ENCODE assay signal across 41 cellular contexts in genomic region chr11:64628596-64628995, GRCh38. TPM values are rescaled to one million over a fixed set of nuclear protein-coding genes. Genes with fewer than 3 reads are reported as not detected.
"Had no signal": no experiment of that assay in that cellular context is flagged by ENCODE, and none has a peak within 500 bp of the region (broad histone marks: within the 10 kb centered on the region; RNA-seq: fewer than 3 reads in every experiment).

No MANE protein-coding gene starts in this region.

- H3K4me1 ChIP-seq: adrenal gland, body of pancreas, breast epithelium had no signal

- H3K9me3 Mint-ChIP-seq: activated CD4-positive, alpha-beta memory T cell treated with anti-CD3 and anti-CD28 coated beads, Interleukin-2, amount 10 ng/mL, durations not matched to agents 7 days and 5 days; activated CD4-positive, alpha-beta T cell treated with anti-CD3 and anti-CD28 coated beads, Interleukin-2, amount 10 ng/mL, durations not matched to agents 7 days and 5 days; activated naive CD4-positive, alpha-beta T cell treated with anti-CD3 and anti-CD28 coated beads for 36 hours; activated naive CD4-positive, alpha-beta T cell treated with anti-CD3 and anti-CD28 coated beads, Interleukin-2, amount 50 U/mL, for 72 hours; activated naive CD8-positive, alpha-beta T cell treated with anti-CD3 and anti-CD28 coated beads for 36 hours; activated T-cell treated with anti-CD3 and anti-CD28 coated beads, Interleukin-2, amount 50 U/mL, for 4 hours; activated T-cell treated with anti-CD3 and anti-CD28 coated beads, Interleukin-2, amount 50 U/mL, for 72 hours; activated T-helper 1 cell treated with anti-CD3 and anti-CD28 coated beads, Interleukin-12 subunit alpha, Interleukin-12 subunit beta, Interleukin-2, Interleukin-4 antibody, amounts not matched to agents 30 ng/mL and 10 ng/mL and 1 ng/mL, durations not matched to agents 14 hours and 24 hours and 36 hours; activated T-helper 17 cell treated with anti-CD3 and anti-CD28 coated beads, Interleukin-2, amount 50 U/mL, for 72 hours; T-helper 1 cell treated with Interleukin-12 subunit alpha and Interleukin-12 subunit beta and Interleukin-4 antibody, amounts not matched to agents 30 μg/mL and 1 μg/mL, for 36 hours; T-helper 2 cell treated with Interferon-gamma antibody and Interleukin-4, amounts not matched to agents 5 μg/mL and 100 μg/mL, for 36 hours; WTC11 had no signal

- H3K36me3 ChIP-seq: adrenal gland, brain microvascular endothelial cell, breast epithelium had no signal

- H3K27me3 ChIP-seq: adrenal gland, body of pancreas, breast epithelium had no signal

- H3K4me3 ChIP-seq: adrenal gland, body of pancreas, breast epithelium had no signal

- H3K4me1 Mint-ChIP-seq: activated T-helper 17 cell treated with anti-CD3 and anti-CD28 coated beads, Interleukin-2, amount 50 U/mL, for 72 hours had no signal

- ATAC-seq: activated CD4-positive, alpha-beta T cell treated with anti-CD3 and anti-CD28 coated beads for 36 hours; activated CD4-positive, CD25-positive, alpha-beta regulatory T cell treated with anti-CD3 and anti-CD28 coated beads, Interleukin-2, amount 50 U/mL, for 24 hours; activated CD8-positive, alpha-beta memory T cell treated with anti-CD3 and anti-CD28 coated beads, Interleukin-2, amount 10 ng/mL, durations not matched to agents 7 days and 5 days; activated CD8-positive, alpha-beta T cell treated with anti-CD3 and anti-CD28 coated beads, Interleukin-2, amount 10 ng/mL, durations not matched to agents 7 days and 5 days; activated naive CD4-positive, alpha-beta T cell treated with anti-CD3 and anti-CD28 coated beads, Interleukin-2, amount 50 U/mL, for 72 hours; activated T-cell treated with anti-CD3 and anti-CD28 coated beads, Interleukin-2, amount 50 U/mL, for 4 hours; activated T-cell treated with anti-CD3 and anti-CD28 coated beads, Interleukin-2, amount 50 U/mL, for 72 hours; activated T-helper 17 cell treated with anti-CD3 and anti-CD28 coated beads, Interleukin-2, amount 50 U/mL, for 72 hours; body of pancreas; WTC11 had no signal

- H3K27me3 Mint-ChIP-seq: activated CD4-positive, alpha-beta memory T cell treated with anti-CD3 and anti-CD28 coated beads, Interleukin-2, amount 10 ng/mL, durations not matched to agents 7 days and 5 days; activated CD4-positive, alpha-beta T cell treated with anti-CD3 and anti-CD28 coated beads, Interleukin-2, amount 10 ng/mL, durations not matched to agents 7 days and 5 days; activated CD8-positive, alpha-beta memory T cell treated with anti-CD3 and anti-CD28 coated beads, Interleukin-2, amount 10 ng/mL, durations not matched to agents 7 days and 5 days; activated naive CD8-positive, alpha-beta T cell treated with anti-CD3 and anti-CD28 coated beads for 36 hours had no signal

- H3K27ac ChIP-seq: adrenal gland, body of pancreas, brain microvascular endothelial cell, breast epithelium, VCaP had no signal

- DNase-seq: activated CD4-positive, alpha-beta memory T cell treated with anti-CD3 and anti-CD28 coated beads, Interleukin-2, amount 10 ng/mL, durations not matched to agents 7 days and 5 days; activated CD4-positive, alpha-beta T cell treated with anti-CD3 and anti-CD28 coated beads for 1 hour; activated CD4-positive, alpha-beta T cell treated with anti-CD3 and anti-CD28 coated beads for 36 hours; activated CD4-positive, alpha-beta T cell treated with anti-CD3 and anti-CD28 coated beads for 48 hours; activated CD4-positive, alpha-beta T cell treated with anti-CD3 and anti-CD28 coated beads, Interleukin-2, amount 10 ng/mL, durations not matched to agents 7 days and 5 days; activated CD4-positive, alpha-beta T cell treated with anti-CD3 and anti-CD28 coated beads, Interleukin-2, amount 50 U/mL, for 48 hours; activated CD4-positive, CD25-positive, alpha-beta regulatory T cell; activated CD8-positive, alpha-beta memory T cell treated with anti-CD3 and anti-CD28 coated beads for 24 hours; activated CD8-positive, alpha-beta memory T cell treated with anti-CD3 and anti-CD28 coated beads, Interleukin-2, amount 10 ng/mL, durations not matched to agents 7 days and 5 days; activated CD8-positive, alpha-beta memory T cell treated with anti-CD3 and anti-CD28 coated beads, Interleukin-2, amount 50 U/mL, for 48 hours; activated CD8-positive, alpha-beta T cell treated with anti-CD3 and anti-CD28 coated beads, Interleukin-2, amount 10 ng/mL, durations not matched to agents 7 days and 5 days; activated effector memory CD4-positive, alpha-beta T cell treated with anti-CD3 and anti-CD28 coated beads, Interleukin-2, amount 50 U/mL, for 16 hours; activated gamma-delta T cell treated with Interleukin-2 at 50 U/mL for 16 hours; activated naive CD4-positive, alpha-beta T cell; activated naive CD4-positive, alpha-beta T cell treated with anti-CD3 and anti-CD28 coated beads for 36 hours; activated naive CD4-positive, alpha-beta T cell treated with anti-CD3 and anti-CD28 coated beads, Interleukin-2, amount 50 U/mL, for 16 hours; activated naive CD8-positive, alpha-beta T cell treated with anti-CD3 and anti-CD28 coated beads for 36 hours; activated T-cell treated with anti-CD3 and anti-CD28 coated beads, Interleukin-2, amount 50 U/mL, for 1 hour; activated T-cell treated with anti-CD3 and anti-CD28 coated beads, Interleukin-2, amount 50 U/mL, for 4 hours; activated T-cell treated with anti-CD3 and anti-CD28 coated beads, Interleukin-2, amount 50 U/mL, for 72 hours; adrenal gland; amniotic stem cell; aorta; body of pancreas; brain microvascular endothelial cell; central memory CD4-positive, alpha-beta T cell; T-helper 1 cell; T-helper 2 cell; T-helper 9 cell had no signal

- H3K27ac Mint-ChIP-seq: activated CD4-positive, alpha-beta memory T cell treated with anti-CD3 and anti-CD28 coated beads, Interleukin-2, amount 10 ng/mL, durations not matched to agents 7 days and 5 days; activated CD4-positive, alpha-beta T cell treated with anti-CD3 and anti-CD28 coated beads for 36 hours; activated CD4-positive, alpha-beta T cell treated with anti-CD3 and anti-CD28 coated beads, Interleukin-2, amount 10 ng/mL, durations not matched to agents 7 days and 5 days; activated CD8-positive, alpha-beta memory T cell treated with anti-CD3 and anti-CD28 coated beads, Interleukin-2, amount 10 ng/mL, durations not matched to agents 7 days and 5 days; activated CD8-positive, alpha-beta T cell treated with anti-CD3 and anti-CD28 coated beads, Interleukin-2, amount 10 ng/mL, durations not matched to agents 7 days and 5 days; activated naive CD4-positive, alpha-beta T cell treated with anti-CD3 and anti-CD28 coated beads for 36 hours; activated naive CD4-positive, alpha-beta T cell treated with anti-CD3 and anti-CD28 coated beads, Interleukin-2, amount 50 U/mL, for 72 hours; activated naive CD8-positive, alpha-beta T cell treated with anti-CD3 and anti-CD28 coated beads for 36 hours; activated T-cell treated with anti-CD3 and anti-CD28 coated beads, Interleukin-2, amount 50 U/mL, for 72 hours; activated T-helper 1 cell treated with anti-CD3 and anti-CD28 coated beads, Interleukin-12 subunit alpha, Interleukin-12 subunit beta, Interleukin-2, Interleukin-4 antibody, amounts not matched to agents 30 ng/mL and 10 ng/mL and 1 ng/mL, durations not matched to agents 14 hours and 24 hours and 36 hours; activated T-helper 17 cell treated with anti-CD3 and anti-CD28 coated beads, Interleukin-2, amount 50 U/mL, for 72 hours; T-helper 1 cell treated with Interleukin-12 subunit alpha and Interleukin-12 subunit beta and Interleukin-4 antibody, amounts not matched to agents 30 μg/mL and 1 μg/mL, for 36 hours; T-helper 2 cell treated with Interferon-gamma antibody and Interleukin-4, amounts not matched to agents 5 μg/mL and 100 μg/mL, for 36 hours; WTC11 had no signal

- H3K9me3 ChIP-seq: adrenal gland, body of pancreas, breast epithelium had no signal

- H3K36me3 Mint-ChIP-seq: activated CD8-positive, alpha-beta memory T cell treated with anti-CD3 and anti-CD28 coated beads, Interleukin-2, amount 10 ng/mL, durations not matched to agents 7 days and 5 days; activated naive CD4-positive, alpha-beta T cell treated with anti-CD3 and anti-CD28 coated beads, Interleukin-2, amount 50 U/mL, for 72 hours; activated naive CD8-positive, alpha-beta T cell treated with anti-CD3 and anti-CD28 coated beads for 36 hours; WTC11 had no signal

- H3K4me3 Mint-ChIP-seq: activated CD4-positive, alpha-beta memory T cell treated with anti-CD3 and anti-CD28 coated beads, Interleukin-2, amount 10 ng/mL, durations not matched to agents 7 days and 5 days; activated CD4-positive, alpha-beta T cell treated with anti-CD3 and anti-CD28 coated beads for 36 hours; activated CD4-positive, alpha-beta T cell treated with anti-CD3 and anti-CD28 coated beads, Interleukin-2, amount 10 ng/mL, durations not matched to agents 7 days and 5 days; activated CD8-positive, alpha-beta memory T cell treated with anti-CD3 and anti-CD28 coated beads, Interleukin-2, amount 10 ng/mL, durations not matched to agents 7 days and 5 days; activated CD8-positive, alpha-beta T cell treated with anti-CD3 and anti-CD28 coated beads, Interleukin-2, amount 10 ng/mL, durations not matched to agents 7 days and 5 days; activated naive CD4-positive, alpha-beta T cell treated with anti-CD3 and anti-CD28 coated beads for 36 hours; activated naive CD8-positive, alpha-beta T cell treated with anti-CD3 and anti-CD28 coated beads for 36 hours; activated T-cell treated with anti-CD3 and anti-CD28 coated beads, Interleukin-2, amount 50 U/mL, for 4 hours; activated T-cell treated with anti-CD3 and anti-CD28 coated beads, Interleukin-2, amount 50 U/mL, for 72 hours; activated T-helper 1 cell treated with anti-CD3 and anti-CD28 coated beads, Interleukin-12 subunit alpha, Interleukin-12 subunit beta, Interleukin-2, Interleukin-4 antibody, amounts not matched to agents 30 ng/mL and 10 ng/mL and 1 ng/mL, durations not matched to agents 14 hours and 24 hours and 36 hours; activated T-helper 17 cell treated with anti-CD3 and anti-CD28 coated beads, Interleukin-2, amount 50 U/mL, for 72 hours; T-helper 1 cell treated with Interleukin-12 subunit alpha and Interleukin-12 subunit beta and Interleukin-4 antibody, amounts not matched to agents 30 μg/mL and 1 μg/mL, for 36 hours; T-helper 2 cell treated with Interferon-gamma antibody and Interleukin-4, amounts not matched to agents 5 μg/mL and 100 μg/mL, for 36 hours; WTC11 had no signal

RNA-seq across cellular contexts. Expression of gene SLC22A12, which starts 37.6 kb away (rescaled TPM):
- total RNA-seq: activated CD4-positive, alpha-beta memory T cell treated with anti-CD3 and anti-CD28 coated beads, Interleukin-2, amount 10 ng/mL, durations not matched to agents 7 days and 5 days; activated CD4-positive, alpha-beta T cell treated with anti-CD3 and anti-CD28 coated beads for 36 hours; activated CD4-positive, alpha-beta T cell treated with anti-CD3 and anti-CD28 coated beads, Interleukin-2, amount 10 ng/mL, durations not matched to agents 7 days and 5 days; activated CD8-positive, alpha-beta memory T cell treated with anti-CD3 and anti-CD28 coated beads, Interleukin-2, amount 10 ng/mL, durations not matched to agents 7 days and 5 days; activated CD8-positive, alpha-beta T cell treated with anti-CD3 and anti-CD28 coated beads, Interleukin-2, amount 10 ng/mL, durations not matched to agents 7 days and 5 days; activated naive CD4-positive, alpha-beta T cell treated with anti-CD3 and anti-CD28 coated beads for 36 hours; activated naive CD4-positive, alpha-beta T cell treated with anti-CD3 and anti-CD28 coated beads, Interleukin-2, amount 50 U/mL, for 72 hours; activated naive CD8-positive, alpha-beta T cell treated with anti-CD3 and anti-CD28 coated beads for 36 hours; activated T-cell treated with anti-CD3 and anti-CD28 coated beads, Interleukin-2, amount 50 U/mL, for 4 hours; activated T-cell treated with anti-CD3 and anti-CD28 coated beads, Interleukin-2, amount 50 U/mL, for 72 hours; activated T-helper 1 cell treated with anti-CD3 and anti-CD28 coated beads, Interleukin-12 subunit alpha, Interleukin-12 subunit beta, Interleukin-2, Interleukin-4 antibody, amounts not matched to agents 30 ng/mL and 10 ng/mL and 1 ng/mL, durations not matched to agents 14 hours and 24 hours and 36 hours; activated T-helper 17 cell treated with anti-CD3 and anti-CD28 coated beads, Interleukin-2, amount 50 U/mL, for 72 hours; adrenal gland; aorta; astrocyte; body of pancreas; breast epithelium; cardiac septum; cerebellum; WTC11 had no signal
- polyA plus RNA-seq: adrenal gland, aorta had no signal
